ENCODE assay signal across 20 cellular contexts in the genomic region with DNA sequence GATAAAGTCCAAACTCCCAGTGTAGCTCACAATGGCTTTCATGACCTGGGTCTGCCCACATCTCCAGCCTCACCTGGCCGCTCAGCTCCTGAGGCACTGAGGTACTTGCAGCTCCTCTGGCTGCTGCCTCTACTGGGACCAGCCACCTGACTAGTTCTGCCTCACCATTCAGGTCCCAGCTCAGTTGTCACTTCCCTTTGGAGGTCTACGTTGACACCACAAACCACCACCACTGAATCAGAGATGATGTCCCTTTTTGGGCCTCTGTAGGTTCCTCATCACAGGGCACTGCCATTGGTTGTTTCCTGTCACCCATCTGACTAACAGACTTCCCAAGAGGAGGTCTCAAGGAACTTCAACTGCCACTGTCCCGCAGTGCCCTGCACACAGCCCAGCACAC. TPM values are rescaled to one million over a fixed set of nuclear protein-coding genes. Genes with fewer than 3 reads are reported as not detected.
DNase-seq lines count a peak whose midpoint lies in the region; ATAC-seq and TF ChIP-seq lines count a peak whose summit lies in the region.
"Had no signal": no experiment of that assay in that cellular context is flagged by ENCODE, and none has a peak within 500 bp of the region (broad histone marks: within the 10 kb centered on the region; RNA-seq: fewer than 3 reads in every experiment).

No MANE protein-coding gene starts in this region.

- DNase-seq in activated T-cell treated with anti-CD3 and anti-CD28 coated beads for 24 hours (ENCODE audit: low read depth) (peak; percentile 2), NB4 (ENCODE audit: low read depth) (peak; percentile 76), globus pallidus (ENCODE audit: low spot score) (no peak)
- DNase-seq in activated T-cell treated with anti-CD3 and anti-CD28 coated beads, Interleukin-2, amount 50 U/mL, for 24 hours: no peak
- peak; percentile 5 for DNase-seq in stimulated activated CD8-positive, alpha-beta memory T cell treated with anti-CD3 and anti-CD28 coated beads, Interleukin-4, amount 100 ng/mL, for 24 hours (ENCODE audit: low read depth)
- DNase-seq: activated CD4-positive, alpha-beta T cell treated with anti-CD3 and anti-CD28 coated beads for 1 hour; aorta; CD4-positive, alpha-beta T cell; left cardiac atrium; MG63; NCI-H187 treated with DMSO at 0.1 percent for 48 hours; retina; stimulated activated CD4-positive, alpha-beta T cell treated with anti-CD3 and anti-CD28 coated beads, Interleukin-15, amount 100 ng/mL, for 24 hours; T-helper 9 cell had no signal

- ATAC-seq in activated T-helper 17 cell treated with anti-CD3 and anti-CD28 coated beads, Interleukin-2, amount 50 U/mL, for 72 hours (replicated peaks): peak; percentile 83
- ATAC-seq in HG03439 (IDR thresholded peaks at IDR 0.05; ENCODE audit: unreplicated experiment) (no peak), GM18868 (IDR thresholded peaks at IDR 0.05; ENCODE audit: unreplicated experiment) (no peak)
- ATAC-seq: left cardiac atrium had no signal

- H3K4me3 ChIP-seq in NB4 (ENCODE audit: low read depth, low read length): no peak overlapping the region
- H3K4me3 ChIP-seq: MG63 had no signal

- H3K27ac Mint-ChIP-seq in activated T-cell treated with anti-CD3 and anti-CD28 coated beads, Interleukin-2, amount 50 U/mL, for 24 hours: no peak overlapping the region
- no peak overlapping the region for H3K27ac Mint-ChIP-seq in activated T-helper 17 cell treated with anti-CD3 and anti-CD28 coated beads, Interleukin-2, amount 50 U/mL, for 72 hours
- H3K27ac Mint-ChIP-seq: CD4-positive, alpha-beta T cell; mesothelial cell of epicardium had no signal

- no peaks in the 10 kb centered on the region for H3K27me3 Mint-ChIP-seq in activated T-cell treated with anti-CD3 and anti-CD28 coated beads, Interleukin-2, amount 50 U/mL, for 24 hours
- H3K27me3 Mint-ChIP-seq in activated T-helper 17 cell treated with anti-CD3 and anti-CD28 coated beads, Interleukin-2, amount 50 U/mL, for 72 hours: no peaks in the 10 kb centered on the region
- H3K27me3 Mint-ChIP-seq: CD4-positive, alpha-beta T cell had no signal

- H3K4me3 Mint-ChIP-seq in activated T-cell treated with anti-CD3 and anti-CD28 coated beads, Interleukin-2, amount 50 U/mL, for 24 hours: no peak overlapping the region
- no peak overlapping the region for H3K4me3 Mint-ChIP-seq in activated T-helper 17 cell treated with anti-CD3 and anti-CD28 coated beads, Interleukin-2, amount 50 U/mL, for 72 hours
- H3K4me3 Mint-ChIP-seq: CD4-positive, alpha-beta T cell; mesothelial cell of epicardium had no signal

- no peaks in the 10 kb centered on the region for H3K36me3 Mint-ChIP-seq in activated T-cell treated with anti-CD3 and anti-CD28 coated beads, Interleukin-2, amount 50 U/mL, for 24 hours (ENCODE audit: low read depth)
- no peaks in the 10 kb centered on the region for H3K36me3 Mint-ChIP-seq in activated T-helper 17 cell treated with anti-CD3 and anti-CD28 coated beads, Interleukin-2, amount 50 U/mL, for 72 hours (ENCODE audit: low read depth)
- H3K36me3 Mint-ChIP-seq: mesothelial cell of epicardium had no signal

- H3K4me1 Mint-ChIP-seq in activated T-cell treated with anti-CD3 and anti-CD28 coated beads, Interleukin-2, amount 50 U/mL, for 24 hours (ENCODE audit: low read depth): peaks cover 11% of the 10 kb centered on the region
- peaks cover 8% of the 10 kb centered on the region for H3K4me1 Mint-ChIP-seq in activated T-helper 17 cell treated with anti-CD3 and anti-CD28 coated beads, Interleukin-2, amount 50 U/mL, for 72 hours

- no peak for TF ChIP-seq POLR2A in NB4 (IDR thresholded peaks at IDR 0.05; ENCODE audit: extremely low read depth, insufficient read length)

- TF ChIP-seq CTCF in NB4 (IDR thresholded peaks at IDR 0.05; ENCODE audit: low read depth, low read length): no peak

- peaks cover 2% of the 10 kb centered on the region for H3K9me3 Mint-ChIP-seq in activated T-cell treated with anti-CD3 and anti-CD28 coated beads, Interleukin-2, amount 50 U/mL, for 24 hours
- peaks cover 9% of the 10 kb centered on the region for H3K9me3 Mint-ChIP-seq in activated T-helper 17 cell treated with anti-CD3 and anti-CD28 coated beads, Interleukin-2, amount 50 U/mL, for 72 hours
- H3K9me3 Mint-ChIP-seq: CD4-positive, alpha-beta T cell had no signal

RNA-seq across cellular contexts. Expression of gene SPP2, which starts 21.2 kb away (rescaled TPM):
- not detected for total RNA-seq in activated T-helper 17 cell treated with anti-CD3 and anti-CD28 coated beads, Interleukin-2, amount 50 U/mL, for 72 hours
- total RNA-seq: A673; aorta; CD4-positive, alpha-beta T cell; cerebellum; left cardiac atrium; mesothelial cell of epicardium had no signal

Comparison
In these comparisons a context has a peak if more than half of its experiments do, and no peak if none do; other contexts are left out.
1. DNase-seq: peak in activated T-cell treated with anti-CD3 and anti-CD28 coated beads for 24 hours (single experiment), NB4 (single experiment) and stimulated activated CD8-positive, alpha-beta memory T cell treated with anti-CD3 and anti-CD28 coated beads, Interleukin-4, amount 100 ng/mL, for 24 hours (single experiment); none in activated T-cell treated with anti-CD3 and anti-CD28 coated beads, Interleukin-2, amount 50 U/mL, for 24 hours (single experiment) and globus pallidus (single experiment).